ENCODE assay signal across 8 cellular contexts in the genomic region with DNA sequence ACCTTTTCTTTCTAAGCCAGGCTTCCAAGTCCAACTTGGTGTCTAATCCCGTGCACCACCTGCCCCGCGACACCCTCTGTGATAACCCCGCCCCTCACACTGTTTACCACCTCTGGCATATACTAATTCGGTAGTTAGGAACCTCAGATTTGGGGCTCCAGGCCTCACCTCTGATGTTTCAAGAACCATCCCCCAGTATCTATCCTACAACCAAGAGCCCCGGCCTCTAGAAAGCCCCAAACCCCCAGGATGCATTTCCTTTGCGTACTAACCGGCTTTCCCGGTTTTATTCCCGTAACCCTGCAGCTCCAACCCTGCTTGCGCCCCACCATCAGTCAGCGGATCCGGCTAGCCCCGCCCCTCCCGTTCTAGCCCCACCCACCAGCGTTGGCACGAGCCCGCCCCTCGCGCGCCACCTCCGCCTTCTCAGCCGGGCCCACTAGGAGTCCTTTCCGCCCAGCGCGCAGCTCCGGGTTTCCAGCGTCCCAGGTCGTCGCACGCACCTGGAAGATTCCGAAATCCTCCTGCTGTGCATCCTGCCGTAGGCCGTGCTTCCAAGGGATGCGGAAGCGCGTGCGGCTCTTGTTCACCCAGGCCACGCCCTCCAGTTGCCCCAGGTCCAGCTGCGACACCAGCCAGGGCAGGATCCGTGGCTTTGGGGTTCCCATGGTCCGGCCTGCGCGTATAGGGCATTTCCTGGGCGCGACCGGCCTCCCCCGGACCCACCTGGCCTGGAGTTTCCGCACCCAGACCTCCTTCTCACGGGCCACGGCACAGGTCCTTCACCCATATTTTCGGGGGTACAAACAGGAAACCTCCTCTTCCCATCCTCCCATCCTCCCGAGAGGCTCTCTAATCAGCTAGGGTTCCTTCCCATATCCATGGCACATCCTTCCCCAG. TPM values are rescaled to one million over a fixed set of nuclear protein-coding genes. Genes with fewer than 3 reads are reported as not detected.
DNase-seq lines count a peak whose midpoint lies in the region; ATAC-seq and TF ChIP-seq lines count a peak whose summit lies in the region.

No MANE protein-coding gene starts in this region.

- no peaks in the 10 kb centered on the region for H3K27me3 Mint-ChIP-seq in activated B cell treated with CpG ODN at 0.5 μM for 24 hours

- DNase-seq in Caki2 (ENCODE audit: low read depth): peak; percentile 89
- peak; percentile 94 for DNase-seq in HCT116 (ENCODE audit: low read depth, low spot score)
- DNase-seq in NCI-H2196 (lab: John Stamatoyannopoulos, UW; ENCODE audit: unreplicated experiment): peak; percentile 91
- DNase-seq in activated B cell treated with CpG ODN at 0.5 μM for 24 hours: peak; percentile 76
- DNase-seq in cardiac fibroblast (ENCODE audit: low read depth in 2 of 2): peak; percentile 79 to 83
- DNase-seq in iris pigment epithelial cell (ENCODE audit: low read depth): peak; percentile 77
- peak; percentile 83 to 96 for DNase-seq in stimulated activated CD4-positive, alpha-beta T cell treated with anti-CD3 and anti-CD28 coated beads, Interleukin-12 subunit alpha, Interleukin-12 subunit beta, amount 100 ng/mL, for 24 hours (ENCODE audit: low read depth in 2 of 2)

- RAD21 ChIA-PET in HCT116 (lab: Charles Lee; ENCODE audit: low non-redundant PET in 1 of 2, low total read pairs in 2 of 2, uncharacterized antibody in 2 of 2, unreplicated experiment in 2 of 2): no interaction called here

- peak overlapping the region; percentile 90 to 95 for H3K4me3 ChIP-seq in HCT116 (replicated peaks in 1 of 2; ENCODE audit: low read depth in 1 of 2, low read length in 2 of 2)
- H3K4me3 ChIP-seq in cardiac fibroblast (replicated peaks in 1 of 2; ENCODE audit: low read depth in 2 of 2, low read length in 2 of 2): peak overlapping the region; percentile 72 to 88

- no peaks in the 10 kb centered on the region for H4K20me1 ChIP-seq in HCT116 (ENCODE audit: insufficient read depth)

- BruUV-seq in HCT116 (replicated peaks; lab: Mats Ljungman, UMichigan): no TSS peak

- no peak overlapping the region for H2AFZ ChIP-seq in HCT116 (ENCODE audit: low read depth, low read length, poor library complexity, severe bottlenecking)

- H3K4me1 ChIP-seq in HCT116 (ENCODE audit: control insufficient read depth in 1 of 2, insufficient read depth in 2 of 2, low read length in 2 of 2): peaks cover 6 to 25% of the 10 kb centered on the region in 2 experiments; a peak in 3 of 4 replicates

- peaks cover 8 to 39% of the 10 kb centered on the region in 2 experiments for H3K36me3 ChIP-seq in HCT116 (ENCODE audit: control insufficient read depth in 1 of 2, insufficient read depth in 2 of 2, low read length in 2 of 2)

- ATAC-seq in HCT116 (peak; percentile 82), activated B cell treated with CpG ODN at 0.5 μM for 24 hours (ENCODE audit: low read depth) (peak; percentile 66), GM18873 (IDR thresholded peaks at IDR 0.05; ENCODE audit: low FRiP score, unreplicated experiment) (no peak)

- H3K27me3 ChIP-seq in HCT116 (ENCODE audit: insufficient read depth, low read length): no peaks in the 10 kb centered on the region

- peak overlapping the region; percentile 91 for H3K9ac ChIP-seq in HCT116 (ENCODE audit: low read length)

- peaks cover 36% of the 10 kb centered on the region for H3K4me1 Mint-ChIP-seq in activated B cell treated with CpG ODN at 0.5 μM for 24 hours

- H3K4me2 ChIP-seq in HCT116 (ENCODE audit: low read length): peak overlapping the region; percentile 78

- TF ChIP-seq CTCF in HCT116 (IDR thresholded peaks at IDR 0.05 in 2 of 3, conservative IDR thresholded peaks at IDR 0.05 in 1 of 3; ENCODE audit: borderline replicate concordance in 1 of 3, insufficient read depth in 1 of 3, low read depth in 2 of 3, low read length in 2 of 3): 0 out of 6 replicates have a peak, but pooled peaks of 1 of the 3 experiments have one; percentile 12
- TF ChIP-seq CTCF in activated B cell treated with CpG ODN at 0.5 μM for 24 hours (IDR thresholded peaks at IDR 0.05): no peak
- TF ChIP-seq CTCF in cardiac fibroblast (IDR thresholded peaks at IDR 0.05; ENCODE audit: low read depth, low read length): no peak

- peak overlapping the region; percentile 95 for H3K27ac ChIP-seq in HCT116 (ENCODE audit: low read depth, low read length)

- H3K9me3 Mint-ChIP-seq in activated B cell treated with CpG ODN at 0.5 μM for 24 hours: no peaks in the 10 kb centered on the region

- POLR2A ChIA-PET in HCT116 (lab: Charles Lee): interaction anchor here (1.1 to 2.9 kb wide), 7 partner anchors 8 to 186 kb away, joined by 3 to 53 read pairs (median 9); partner anchors contain the start of genes PRMT1, RRAS and SCAF1
- POLR2A ChIA-PET in activated B cell treated with CpG ODN at 0.5 μM for 24 hours (lab: Charles Lee): interaction anchor here (0.6 to 7.4 kb wide), 13 partner anchors 9 to 1152 kb away, joined by 3 to 88 read pairs (median 4); partner anchors contain the start of genes PRMT1, PRR12, RPS11 and RRAS

- peak; percentile 43 for TF ChIP-seq POLR2A in HCT116 (IDR thresholded peaks at IDR 0.05; ENCODE audit: borderline replicate concordance, extremely low read depth, insufficient read depth, insufficient read length)

- no peak for TF ChIP-seq RAD21 in HCT116 (IDR thresholded peaks at IDR 0.05; ENCODE audit: low read depth)

- H3K4me3 Mint-ChIP-seq in activated B cell treated with CpG ODN at 0.5 μM for 24 hours: peak overlapping the region; percentile 98

- no peaks in the 10 kb centered on the region for H3K9me3 ChIP-seq in HCT116 (ENCODE audit: control insufficient read depth in 1 of 2, insufficient read depth in 1 of 2, low read depth in 1 of 2, low read length in 2 of 2)

- intact Hi-C loops in HCT116 (cut with micrococcal nuclease): loop anchor here (1.0 kb wide), 1 partner anchor 22 kb away; the partner anchor contains the start of gene SCAF1
- intact Hi-C loops in activated B cell treated with CpG ODN at 0.5 μM for 24 hours (cut with micrococcal nuclease): loop anchor here (1.0 to 2.0 kb wide), 4 partner anchors 13 to 211 kb away; partner anchors contain the start of genes ALDH16A1, PRMT1, PRR12 and SCAF1

- in situ Hi-C loops in Caki2 (cut with HindIII; ENCODE audit: low pct_unique_long_range_greater_than_20kb, low sequenced_read_pairs): no loop called here

- peak overlapping the region; percentile 95 for H3K27ac Mint-ChIP-seq in activated B cell treated with CpG ODN at 0.5 μM for 24 hours

- H3K9me2 ChIP-seq in HCT116 (ENCODE audit: insufficient read depth): no peaks in the 10 kb centered on the region

- peaks cover 51% of the 10 kb centered on the region for H3K36me3 Mint-ChIP-seq in activated B cell treated with CpG ODN at 0.5 μM for 24 hours (ENCODE audit: low read depth)

- H3K79me2 ChIP-seq in HCT116 (ENCODE audit: insufficient read depth, low read length): peaks cover 59% of the 10 kb centered on the region

- CTCF ChIA-PET in HCT116 (lab: Charles Lee) (interaction anchor here (0.8 to 2.2 kb wide), 6 partner anchors 11 to 94 kb away, joined by 3 to 6 read pairs (median 4); partner anchors contain the start of genes PRMT1, RRAS and SCAF1), activated B cell treated with CpG ODN at 0.5 μM for 24 hours (lab: Charles Lee) (interaction anchor here (1.5 to 2.2 kb wide), 4 partner anchors 8 to 21 kb away, joined by 3 to 8 read pairs (median 4); no protein-coding TSS in a partner anchor)

TF ChIP-seq in HCT116, 20 proteins besides CTCF, POLR2A, EP300 and RAD21 (continues in another document):
- peak; percentile 59 for TF ChIP-seq EGR1 (IDR thresholded peaks at IDR 0.05; ENCODE audit: low read depth)
- no peak for TF ChIP-seq EZH2 (IDR thresholded peaks at IDR 0.05)
- TF ChIP-seq, protein P1, sequence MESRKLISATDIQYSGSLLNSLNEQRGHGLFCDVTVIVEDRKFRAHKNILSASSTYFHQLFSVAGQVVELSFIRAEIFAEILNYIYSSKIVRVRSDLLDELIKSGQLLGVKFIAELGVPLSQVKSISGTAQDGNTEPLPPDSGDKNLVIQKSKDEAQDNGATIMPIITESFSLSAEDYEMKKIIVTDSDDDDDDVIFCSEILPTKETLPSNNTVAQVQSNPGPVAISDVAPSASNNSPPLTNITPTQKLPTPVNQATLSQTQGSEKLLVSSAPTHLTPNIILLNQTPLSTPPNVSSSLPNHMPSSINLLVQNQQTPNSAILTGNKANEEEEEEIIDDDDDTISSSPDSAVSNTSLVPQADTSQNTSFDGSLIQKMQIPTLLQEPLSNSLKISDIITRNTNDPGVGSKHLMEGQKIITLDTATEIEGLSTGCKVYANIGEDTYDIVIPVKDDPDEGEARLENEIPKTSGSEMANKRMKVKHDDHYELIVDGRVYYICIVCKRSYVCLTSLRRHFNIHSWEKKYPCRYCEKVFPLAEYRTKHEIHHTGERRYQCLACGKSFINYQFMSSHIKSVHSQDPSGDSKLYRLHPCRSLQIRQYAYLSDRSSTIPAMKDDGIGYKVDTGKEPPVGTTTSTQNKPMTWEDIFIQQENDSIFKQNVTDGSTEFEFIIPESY (IDR thresholded peaks at IDR 0.05; ENCODE audit: extremely low read depth, insufficient replicate concordance, low read length): no peak
- peak; percentile 89 for TF ChIP-seq POLR2AphosphoS5 (IDR thresholded peaks at IDR 0.05; ENCODE audit: low read depth, low read length)
- peak; percentile 98 for TF ChIP-seq MAX (IDR thresholded peaks at IDR 0.05)

RNA-seq across cellular contexts. Expression of gene IRF3, which starts 1.2 kb away (rescaled TPM):
- total RNA-seq in Caki2 (2014; rRNA removed; shearing (Covaris generic); ENCODE audit: low replicate concordance): 116 and 227 TPM in 2 replicates
- total RNA-seq in HCT116 (2021; ENCODE audit: unreplicated experiment) (129 TPM), activated B cell treated with CpG ODN at 0.5 μM for 24 hours (145 and 171 TPM in 2 replicates)
- 109 and 131 TPM in 2 replicates for polyA plus RNA-seq in HCT116 (2012)

RNA-seq across cellular contexts. Expression of gene BCL2L12, which starts 1.3 kb away (rescaled TPM):
- 3.0 TPM in 1 of 2 replicates, not detected in the other for total RNA-seq in Caki2 (2014; rRNA removed; shearing (Covaris generic); ENCODE audit: low replicate concordance)
- 93.9 TPM for total RNA-seq in HCT116 (2021; ENCODE audit: unreplicated experiment)
- 71.6 and 83.5 TPM in 2 replicates for polyA plus RNA-seq in HCT116 (2012)
- total RNA-seq in activated B cell treated with CpG ODN at 0.5 μM for 24 hours: 30.7 and 39.1 TPM in 2 replicates

RNA-seq across cellular contexts. Expression of gene PRMT1, which starts 12.7 kb away (rescaled TPM):
- 432 and 563 TPM in 2 replicates for total RNA-seq in Caki2 (2014; rRNA removed; shearing (Covaris generic); ENCODE audit: low replicate concordance)
- 428 TPM for total RNA-seq in HCT116 (2021; ENCODE audit: unreplicated experiment)
- polyA plus RNA-seq in HCT116 (2012): 595 and 673 TPM in 2 replicates
- 372 and 376 TPM in 2 replicates for total RNA-seq in activated B cell treated with CpG ODN at 0.5 μM for 24 hours

RNA-seq across cellular contexts. Expression of gene SCAF1, which starts 22.4 kb away (rescaled TPM):
- 18.5 and 28.2 TPM in 2 replicates for total RNA-seq in Caki2 (2014; rRNA removed; shearing (Covaris generic); ENCODE audit: low replicate concordance)
- total RNA-seq in HCT116 (2021; ENCODE audit: unreplicated experiment): 96.8 TPM
- 39.9 and 46.0 TPM in 2 replicates for polyA plus RNA-seq in HCT116 (2012)
- 58.7 and 61.0 TPM in 2 replicates for total RNA-seq in activated B cell treated with CpG ODN at 0.5 μM for 24 hours

RNA-seq across cellular contexts. Expression of gene RRAS, which starts 24.5 kb away (rescaled TPM):
- total RNA-seq in Caki2 (2014; rRNA removed; shearing (Covaris generic); ENCODE audit: low replicate concordance): 140 and 190 TPM in 2 replicates
- total RNA-seq in HCT116 (2021; ENCODE audit: unreplicated experiment) (55.9 TPM), activated B cell treated with CpG ODN at 0.5 μM for 24 hours (4.8 and 5.1 TPM in 2 replicates)
- polyA plus RNA-seq in HCT116 (2012): 115 and 117 TPM in 2 replicates
